ENCODE assay signal across 8 cellular contexts in the genomic region with DNA sequence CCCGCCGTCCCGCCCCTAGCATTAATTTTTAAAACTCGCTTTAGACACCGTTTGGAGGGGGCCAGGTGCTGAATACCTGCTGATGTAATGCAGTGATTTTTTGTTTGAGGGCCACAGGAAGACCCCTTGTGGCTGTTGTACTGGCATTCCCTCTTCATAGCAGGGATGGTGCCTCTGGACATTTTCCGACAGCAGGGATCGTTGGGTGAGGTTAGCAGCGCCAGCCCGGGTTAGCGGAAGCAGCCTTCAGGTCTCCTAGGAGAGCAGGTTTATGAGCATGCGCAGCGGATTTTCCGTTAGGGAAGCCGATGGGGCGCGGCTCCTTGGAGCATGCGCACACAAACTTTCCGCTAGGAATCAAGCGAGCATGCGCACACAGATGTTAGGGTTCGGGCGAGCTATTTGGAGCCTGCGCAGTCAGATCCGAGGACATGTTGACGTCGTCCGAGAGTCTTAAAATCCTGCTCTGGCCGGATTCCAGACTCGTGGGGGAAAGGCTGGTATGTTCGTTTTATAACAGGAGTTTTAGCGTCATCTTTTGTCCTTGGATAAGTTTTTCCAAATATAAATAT.
DNase-seq lines count a peak whose midpoint lies in the region; ATAC-seq and TF ChIP-seq lines count a peak whose summit lies in the region.

No MANE protein-coding gene starts in this region.

- DNase-seq in AG08395 (ENCODE audit: low spot score) (peak; percentile 100), NOMO-1 treated with dmso at 0.1 percent for 144 hours (lab: John Stamatoyannopoulos, UW; ENCODE audit: unreplicated experiment) (peak; percentile 89), activated T-cell treated with anti-CD3 and anti-CD28 coated beads for 4 hours (peak; percentile 94), epithelial cell of esophagus (ENCODE audit: low read depth) (peak; percentile 97), midbrain (lab: John Stamatoyannopoulos, UW) (peak; percentile 94)
- peak; percentile 84 to 87 for DNase-seq in stimulated activated CD8-positive, alpha-beta memory T cell treated with anti-CD3 and anti-CD28 coated beads, Interleukin-15, amount 100 ng/mL, for 4 hours (ENCODE audit: low read depth in 2 of 2)

- peak; percentile 3 for TF ChIP-seq CTCF in epithelial cell of esophagus (IDR thresholded peaks at IDR 0.05; ENCODE audit: insufficient read depth, low read depth, low read length, missing control alignments)

- H3K4me3 ChIP-seq in epithelial cell of esophagus (ENCODE audit: low read length): peak overlapping the region; percentile 95

- ATAC-seq in GM19025 (IDR thresholded peaks at IDR 0.05; ENCODE audit: low read depth, unreplicated experiment) (peak; percentile 89), HG03342 (IDR thresholded peaks at IDR 0.05; ENCODE audit: unreplicated experiment) (peak; percentile 87)

Comparison
In these comparisons a context has a peak if more than half of its experiments do, and no peak if none do; other contexts are left out.
1. Peak in every context shown above with its lines: DNase-seq, ATAC-seq and H3K4me3 ChIP-seq.